In the genomic region with DNA sequence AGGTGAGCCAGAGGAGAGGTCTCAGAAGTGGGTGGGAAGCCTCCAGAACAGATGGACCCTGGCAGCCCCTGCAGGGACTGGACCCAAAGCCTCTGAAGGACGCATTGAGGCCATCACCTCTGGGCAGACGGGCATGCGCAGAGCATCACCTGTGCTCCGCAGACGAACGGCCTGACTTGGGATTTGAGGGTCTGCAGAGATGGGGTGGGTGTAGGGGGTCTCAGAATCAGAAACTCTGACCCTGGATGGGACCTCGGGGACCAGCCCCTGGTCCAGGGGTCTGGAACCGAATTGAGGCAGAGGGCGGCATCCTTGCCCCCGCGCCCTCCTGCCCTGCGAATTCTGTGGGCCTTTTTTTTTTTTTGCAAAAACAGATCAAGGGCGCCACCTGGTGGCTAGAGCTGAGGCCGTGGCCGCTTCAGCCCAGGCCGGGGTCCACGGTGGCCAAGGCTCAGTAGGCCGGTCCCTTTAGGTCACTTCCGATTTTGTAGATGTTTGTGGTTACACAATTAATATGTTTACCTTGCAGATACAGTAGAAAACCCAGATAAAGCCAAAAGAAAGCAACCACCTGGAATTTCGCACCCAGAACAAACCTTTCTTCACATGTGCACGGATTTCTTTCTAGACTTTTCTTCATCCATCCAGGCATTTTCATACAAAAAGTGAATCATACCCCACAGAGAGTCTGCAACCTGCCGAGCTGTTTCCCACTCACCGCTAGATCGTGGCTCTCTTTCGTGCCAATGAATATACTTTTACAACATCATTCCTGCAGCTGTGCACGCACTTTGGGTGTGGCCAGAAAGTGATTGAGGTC, we compare ENCODE assay signal across 8 cellular contexts. TPM values are rescaled to one million over a fixed set of nuclear protein-coding genes. Genes with fewer than 3 reads are reported as not detected.
DNase-seq lines count a peak whose midpoint lies in the region; ATAC-seq and TF ChIP-seq lines count a peak whose summit lies in the region.

No MANE protein-coding gene starts in this region.

- no peak for ATAC-seq in GM21717 (IDR thresholded peaks at IDR 0.05; ENCODE audit: unreplicated experiment)

- H3K27ac Mint-ChIP-seq in activated T-cell treated with anti-CD3 and anti-CD28 coated beads, Interleukin-2, amount 50 U/mL, for 24 hours: no peak overlapping the region

- H3K4me3 Mint-ChIP-seq in activated T-cell treated with anti-CD3 and anti-CD28 coated beads, Interleukin-2, amount 50 U/mL, for 24 hours: no peak overlapping the region

- DNase-seq in activated CD4-positive, alpha-beta T cell treated with anti-CD3 and anti-CD28 coated beads for 24 hours (ENCODE audit: low read depth in 2 of 2): peak; percentile 35 to 38
- DNase-seq in activated CD4-positive, alpha-beta T cell treated with anti-CD3 and anti-CD28 coated beads for 1 hour: no peak
- DNase-seq in NCI-H460 (ENCODE audit: extremely low read depth, low read depth) (peak; percentile 36), fibroblast of the aortic adventitia (ENCODE audit: low read depth) (peak; percentile 43), retina (peak; percentile 92), SHP77 treated with DMSO at 0.1 percent for 48 hours (lab: John Stamatoyannopoulos, UW) (no peak)
- DNase-seq in activated T-cell treated with anti-CD3 and anti-CD28 coated beads, Interleukin-2, amount 50 U/mL, for 24 hours: peak; percentile 69

- H3K4me1 Mint-ChIP-seq in activated T-cell treated with anti-CD3 and anti-CD28 coated beads, Interleukin-2, amount 50 U/mL, for 24 hours (ENCODE audit: low read depth): peaks cover 2% of the 10 kb centered on the region

- H3K4me3 ChIP-seq in fibroblast of the aortic adventitia (ENCODE audit: low read depth, low read length): no peak overlapping the region

- H3K9me3 Mint-ChIP-seq in activated T-cell treated with anti-CD3 and anti-CD28 coated beads, Interleukin-2, amount 50 U/mL, for 24 hours: no peaks in the 10 kb centered on the region

- no peaks in the 10 kb centered on the region for H3K36me3 Mint-ChIP-seq in activated T-cell treated with anti-CD3 and anti-CD28 coated beads, Interleukin-2, amount 50 U/mL, for 24 hours (ENCODE audit: low read depth)

- TF ChIP-seq CTCF in fibroblast of the aortic adventitia (IDR thresholded peaks at IDR 0.05; ENCODE audit: insufficient read depth, low read length): peak; percentile 86

- H3K27me3 Mint-ChIP-seq in activated T-cell treated with anti-CD3 and anti-CD28 coated beads, Interleukin-2, amount 50 U/mL, for 24 hours: peaks cover 15% of the 10 kb centered on the region

RNA-seq across cellular contexts. Expression of a gene that starts 25.9 kb away (rescaled TPM):
- total RNA-seq in NCI-H460 (2014; rRNA removed; shearing (Covaris generic)): not detected in 2 replicates
- polyA plus RNA-seq in NCI-H460 (2014; cell fraction: nucleus; rRNA removed): not detected in 2 replicates
- not detected in 2 replicates for total RNA-seq in fibroblast of the aortic adventitia (ENCODE audit: low replicate concordance)

RNA-seq across cellular contexts. Expression of a gene that starts 33.4 kb away (rescaled TPM):
- 0.23 and 0.32 TPM in 2 replicates for total RNA-seq in NCI-H460 (2014; rRNA removed; shearing (Covaris generic))
- polyA plus RNA-seq in NCI-H460 (2014; cell fraction: nucleus; rRNA removed): not detected in 2 replicates
- total RNA-seq in fibroblast of the aortic adventitia (ENCODE audit: low replicate concordance): not detected in 2 replicates

Comparison
In these comparisons a context has a peak if more than half of its experiments do, and no peak if none do; other contexts are left out.
1. DNase-seq: peak in activated CD4-positive, alpha-beta T cell treated with anti-CD3 and anti-CD28 coated beads for 24 hours (2 of 2), NCI-H460 (single experiment), activated T-cell treated with anti-CD3 and anti-CD28 coated beads, Interleukin-2, amount 50 U/mL, for 24 hours (single experiment), fibroblast of the aortic adventitia (single experiment) and retina (single experiment); none in activated CD4-positive, alpha-beta T cell treated with anti-CD3 and anti-CD28 coated beads for 1 hour (single experiment) and SHP77 treated with DMSO at 0.1 percent for 48 hours (single experiment).